Comparison of ENCODE assay signal across 1 cellular context in the genomic region with DNA sequence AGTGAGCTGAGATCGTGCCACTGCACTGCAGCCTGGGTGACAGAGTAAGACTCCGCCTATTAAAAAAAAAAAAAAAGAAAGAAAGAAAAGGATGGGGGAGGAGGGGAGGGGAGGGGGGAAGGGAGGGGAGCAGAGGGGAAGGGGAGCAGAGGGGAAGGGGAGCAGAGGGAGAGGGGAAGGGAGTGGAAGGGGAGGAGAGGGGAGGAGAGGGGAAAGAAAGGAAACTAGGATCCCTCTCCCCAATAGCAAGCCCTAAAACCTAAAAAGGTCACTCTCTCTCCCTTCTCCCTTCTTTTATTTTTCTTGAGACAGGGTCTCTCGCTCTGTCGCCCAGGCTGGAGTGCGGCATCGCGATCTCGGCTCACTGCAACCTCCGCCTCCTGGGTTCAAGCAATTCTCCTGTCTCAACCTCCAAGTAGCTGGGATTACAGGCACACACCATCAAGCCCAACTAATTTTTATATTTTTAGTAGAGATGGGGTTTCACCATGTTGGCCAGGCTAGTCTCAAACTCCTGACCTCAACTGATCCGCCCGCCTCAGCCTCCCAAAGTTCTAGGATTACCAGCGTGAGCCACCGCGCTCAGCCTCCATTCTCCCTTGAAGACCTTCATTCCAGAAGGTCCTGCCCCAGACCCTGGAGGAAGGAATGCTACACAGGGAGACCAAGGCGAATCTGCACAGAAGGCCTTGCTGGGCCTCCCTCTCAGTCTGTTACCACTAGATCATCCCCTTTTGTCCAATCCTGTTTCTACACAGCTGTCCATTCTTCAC.
TF ChIP-seq lines count a peak whose summit lies in the region.

No MANE protein-coding gene starts in this region.

TF ChIP-seq in H1, 55 proteins besides CTCF, POLR2A, EP300 and RAD21:
- no peak for TF ChIP-seq JUN (IDR thresholded peaks at IDR 0.05; ENCODE audit: low read depth, low read length)
- no peak for TF ChIP-seq POU5F1 (IDR thresholded peaks at IDR 0.05; ENCODE audit: low read depth, low read length)
- TF ChIP-seq HDAC6 (IDR thresholded peaks at IDR 0.05; ENCODE audit: low read depth, low read length), result no peak
- no peak for TF ChIP-seq SIRT6 (IDR thresholded peaks at IDR 0.05; ENCODE audit: low read length)
- TF ChIP-seq SP1 (IDR thresholded peaks at IDR 0.05; ENCODE audit: low read depth, low read length), result no peak
- TF ChIP-seq TEAD4 (IDR thresholded peaks at IDR 0.05; ENCODE audit: low read depth, low read length), result peak; percentile 61; the same call in 1 of the 2 replicates
- no peak for TF ChIP-seq SRF (IDR thresholded peaks at IDR 0.05; ENCODE audit: low read depth, low read length)
- TF ChIP-seq FOSL1 (IDR thresholded peaks at IDR 0.05; ENCODE audit: insufficient read depth, low read depth, low read length), result no peak
- TF ChIP-seq GABPA (IDR thresholded peaks at IDR 0.05; ENCODE audit: borderline replicate concordance, insufficient read depth, low read length), result no peak
- no peak for TF ChIP-seq PHF8 (conservative IDR thresholded peaks at IDR 0.05; ENCODE audit: low read depth, low read length)
- TF ChIP-seq MAFK (IDR thresholded peaks at IDR 0.05; ENCODE audit: low read depth, low read length), result no peak
- no peak for TF ChIP-seq BACH1 (IDR thresholded peaks at IDR 0.05; ENCODE audit: low read length)
- TF ChIP-seq SIX5 (IDR thresholded peaks at IDR 0.05; ENCODE audit: low read depth, low read length), result no peak
- no peak for TF ChIP-seq SIN3A (conservative IDR thresholded peaks at IDR 0.05 in 1 of 2, IDR thresholded peaks at IDR 0.05 in 1 of 2; ENCODE audit: low read depth in 1 of 2, low read length in 2 of 2)
- no peak for TF ChIP-seq SP4 (IDR thresholded peaks at IDR 0.05; ENCODE audit: low read length)
- TF ChIP-seq EGR1 (IDR thresholded peaks at IDR 0.05; ENCODE audit: borderline replicate concordance, low read depth, low read length), result 0 out of 2 replicates have a peak, but pooled peaks have one; percentile 49
- TF ChIP-seq SP2 (IDR thresholded peaks at IDR 0.05; ENCODE audit: low read length), result no peak
- no peak for TF ChIP-seq JUND (IDR thresholded peaks at IDR 0.05; ENCODE audit: low read length)
